30 cellular contexts compared by ENCODE assay signal in the genomic region with DNA sequence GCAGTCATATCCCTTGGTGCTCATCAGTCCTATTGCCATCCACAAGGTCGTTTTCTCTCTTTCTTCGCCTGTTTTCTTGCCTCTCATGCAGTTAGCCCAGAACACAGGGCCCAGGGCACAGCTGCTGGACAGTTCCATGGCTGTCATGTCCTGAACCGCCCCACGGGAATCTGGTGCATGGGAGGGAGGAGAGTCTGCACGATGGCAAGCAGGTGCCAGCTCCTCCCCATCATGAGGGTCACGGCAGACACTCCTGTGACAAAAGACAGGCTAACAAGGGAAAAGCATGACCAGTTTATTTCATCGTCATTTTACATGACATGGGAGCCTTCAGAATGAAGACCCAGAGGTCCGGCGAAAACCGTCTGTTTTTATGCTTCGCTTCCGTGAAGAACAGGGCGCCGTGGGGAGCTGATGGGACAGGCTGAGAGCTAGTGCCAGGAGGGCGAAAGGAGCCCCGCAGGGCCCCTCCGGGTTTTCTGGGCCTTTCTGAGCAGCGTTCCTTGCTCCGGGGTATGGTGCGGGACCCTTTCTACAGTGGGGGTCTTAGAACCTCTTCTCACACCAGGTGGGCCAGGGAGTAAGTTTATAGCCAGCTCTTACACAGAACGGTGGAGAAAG.
"Had no signal": no experiment of that assay in that cellular context is flagged by ENCODE, and none has a peak within 500 bp of the region (broad histone marks: within the 10 kb centered on the region; RNA-seq: fewer than 3 reads in every experiment).

No MANE protein-coding gene starts in this region.

- ATAC-seq: activated CD4-positive, alpha-beta T cell treated with anti-CD3 and anti-CD28 coated beads for 36 hours; activated CD8-positive, alpha-beta memory T cell treated with anti-CD3 and anti-CD28 coated beads, Interleukin-2, amount 10 ng/mL, durations not matched to agents 7 days and 5 days; activated CD8-positive, alpha-beta T cell treated with anti-CD3 and anti-CD28 coated beads, Interleukin-2, amount 10 ng/mL, durations not matched to agents 7 days and 5 days; activated naive CD4-positive, alpha-beta T cell treated with anti-CD3 and anti-CD28 coated beads, Interleukin-2, amount 50 U/mL, for 72 hours; body of pancreas; left cardiac atrium; natural killer cell; sciatic nerve; stimulated activated naive CD8-positive, alpha-beta T cell treated with anti-CD3 and anti-CD28 coated beads, Interleukin-15, amount 100 ng/mL, for 72 hours had no signal

- H3K27me3 ChIP-seq: body of pancreas, colonic mucosa, esophagus squamous epithelium, ovary, upper lobe of left lung, vagina had no signal

- H3K27ac ChIP-seq: body of pancreas, colonic mucosa, epithelial cell of prostate, esophagus squamous epithelium, ovary, prostate gland, upper lobe of left lung, vagina had no signal

- FAIRE-seq: endometrium, frontal cortex, islet of Langerhans had no signal

- DNase-seq: activated CD4-positive, alpha-beta T cell treated with anti-CD3 and anti-CD28 coated beads for 36 hours; activated CD4-positive, CD25-positive, alpha-beta regulatory T cell; activated CD8-positive, alpha-beta memory T cell treated with anti-CD3 and anti-CD28 coated beads, Interleukin-2, amount 10 ng/mL, durations not matched to agents 7 days and 5 days; activated CD8-positive, alpha-beta T cell treated with anti-CD3 and anti-CD28 coated beads, Interleukin-2, amount 10 ng/mL, durations not matched to agents 7 days and 5 days; activated naive CD4-positive, alpha-beta T cell; activated T-cell treated with anti-CD3 and anti-CD28 coated beads, Interleukin-2, amount 50 U/mL, for 72 hours; anterior cingulate cortex; body of pancreas; colonic mucosa; effector CD8-positive, alpha-beta T cell; esophagus squamous epithelium; left cardiac atrium; natural killer cell; ovary; retina; stimulated activated CD4-positive, alpha-beta T cell treated with anti-CD3 and anti-CD28 coated beads, Interleukin-12 subunit alpha, Interleukin-12 subunit beta, amount 100 ng/mL, for 4 hours; stimulated activated CD4-positive, alpha-beta T cell treated with anti-CD3 and anti-CD28 coated beads, Interleukin-4, amount 100 ng/mL, for 1 hour; stimulated activated naive CD8-positive, alpha-beta T cell treated with anti-CD3 and anti-CD28 coated beads, Interleukin-15, amount 100 ng/mL, for 72 hours; substantia nigra; T-helper 1 cell had no signal

- H3K36me3 ChIP-seq: colonic mucosa, ovary had no signal

- H3K9me3 ChIP-seq: body of pancreas, colonic mucosa, esophagus squamous epithelium, ovary, prostate gland, upper lobe of left lung, vagina had no signal

- H3K4me1 ChIP-seq: body of pancreas, colonic mucosa, prostate gland had no signal

- H3K4me3 ChIP-seq: body of pancreas, colonic mucosa, esophagus squamous epithelium, ovary, prostate gland, skin epidermis, upper lobe of left lung, vagina had no signal
